ENCODE assay signal across 8 cellular contexts in genomic region chr6:157990321-157991066, GRCh38. TPM values are rescaled to one million over a fixed set of nuclear protein-coding genes. Genes with fewer than 3 reads are reported as not detected.
DNase-seq lines count a peak whose midpoint lies in the region; ATAC-seq and TF ChIP-seq lines count a peak whose summit lies in the region.

No MANE protein-coding gene starts in this region.

- H3K9me3 Mint-ChIP-seq in activated CD4-positive, alpha-beta T cell treated with anti-CD3 and anti-CD28 coated beads for 36 hours (ENCODE audit: low read depth) = no peaks in the 10 kb centered on the region
- H3K9me3 Mint-ChIP-seq in T-cell = no peaks in the 10 kb centered on the region
- no peaks in the 10 kb centered on the region for H3K9me3 Mint-ChIP-seq in stimulated activated naive CD8-positive, alpha-beta T cell treated with anti-CD3 and anti-CD28 coated beads, Interleukin-15, amount 100 ng/mL, for 72 hours

- peak; percentile 68 for DNase-seq in activated CD4-positive, alpha-beta T cell treated with anti-CD3 and anti-CD28 coated beads for 36 hours
- DNase-seq in activated CD4-positive, alpha-beta T cell treated with anti-CD3 and anti-CD28 coated beads for 1 hour = no peak
- DNase-seq in T-cell = peak in 19 of 34 experiments; percentile 10 to 51 (median 31)
- peak in 1 of 2 donors; percentile 33 for DNase-seq in fibroblast of lung (ENCODE audit: low read depth in 2 of 2)
- DNase-seq in stimulated activated naive CD8-positive, alpha-beta T cell treated with anti-CD3 and anti-CD28 coated beads, Interleukin-15, amount 100 ng/mL, for 72 hours = peak in 1 of 2 donors; percentile 43
- DNase-seq in NCI-H1436 treated with DMSO at 0.1 percent for 48 hours (lab: John Stamatoyannopoulos, UW) = no peak
- no peak for DNase-seq in SW 1271 (lab: John Stamatoyannopoulos, UW)

- H3K27ac ChIP-seq in fibroblast of lung (ENCODE audit: insufficient read depth, low read length) = no peak overlapping the region

- peak overlapping the region; percentile 58 for H3K4me3 Mint-ChIP-seq in activated CD4-positive, alpha-beta T cell treated with anti-CD3 and anti-CD28 coated beads for 36 hours
- H3K4me3 Mint-ChIP-seq in T-cell = peak overlapping the region; percentile 75 to 82 (median 76)
- H3K4me3 Mint-ChIP-seq in stimulated activated naive CD8-positive, alpha-beta T cell treated with anti-CD3 and anti-CD28 coated beads, Interleukin-15, amount 100 ng/mL, for 72 hours = peak overlapping the region; percentile 72 to 77

- peak overlapping the region; percentile 77 for H3K27ac Mint-ChIP-seq in activated CD4-positive, alpha-beta T cell treated with anti-CD3 and anti-CD28 coated beads for 36 hours
- peak overlapping the region; percentile 94 to 96 for H3K27ac Mint-ChIP-seq in T-cell
- peak overlapping the region; percentile 8 to 89 for H3K27ac Mint-ChIP-seq in stimulated activated naive CD8-positive, alpha-beta T cell treated with anti-CD3 and anti-CD28 coated beads, Interleukin-15, amount 100 ng/mL, for 72 hours

- peaks cover 2% of the 10 kb centered on the region for H3K36me3 Mint-ChIP-seq in activated CD4-positive, alpha-beta T cell treated with anti-CD3 and anti-CD28 coated beads for 36 hours (ENCODE audit: low read depth)
- peaks cover 3% of the 10 kb centered on the region for H3K36me3 Mint-ChIP-seq in T-cell

- no peaks in the 10 kb centered on the region for H3K9me3 ChIP-seq in fibroblast of lung (ENCODE audit: control insufficient read depth, insufficient read depth, low read depth, low read length)

- peaks cover 2% of the 10 kb centered on the region for H3K36me3 ChIP-seq in fibroblast of lung (ENCODE audit: control insufficient read depth, insufficient read depth, low read length)

- no peaks in the 10 kb centered on the region for H3K27me3 ChIP-seq in fibroblast of lung (ENCODE audit: control insufficient read depth, insufficient read depth, low read length)

- no peak for TF ChIP-seq CTCF in fibroblast of lung (conservative IDR thresholded peaks at IDR 0.05 in 1 of 2, IDR thresholded peaks at IDR 0.05 in 1 of 2; ENCODE audit: low read depth in 1 of 2, low read length in 2 of 2)

- CTCF ChIA-PET in activated CD4-positive, alpha-beta T cell treated with anti-CD3 and anti-CD28 coated beads for 36 hours (lab: Charles Lee) = interaction anchor here (0.5 to 1.6 kb wide), 10 partner anchors 10 to 87 kb away, joined by 3 to 6 read pairs (median 3); no protein-coding TSS in a partner anchor
- CTCF ChIA-PET in T-cell (lab: Charles Lee) = no interaction called here

- H3K4me1 ChIP-seq in fibroblast of lung (ENCODE audit: control insufficient read depth, extremely low read depth, insufficient read depth, low read length) = peaks cover 18% of the 10 kb centered on the region

- H3K27me3 Mint-ChIP-seq in activated CD4-positive, alpha-beta T cell treated with anti-CD3 and anti-CD28 coated beads for 36 hours = no peaks in the 10 kb centered on the region
- no peaks in the 10 kb centered on the region for H3K27me3 Mint-ChIP-seq in T-cell
- no peaks in the 10 kb centered on the region for H3K27me3 Mint-ChIP-seq in stimulated activated naive CD8-positive, alpha-beta T cell treated with anti-CD3 and anti-CD28 coated beads, Interleukin-15, amount 100 ng/mL, for 72 hours

- peak overlapping the region; percentile 15 for H3K4me2 ChIP-seq in fibroblast of lung (ENCODE audit: extremely low read depth, insufficient read depth, low read length)

- H3K9ac ChIP-seq in fibroblast of lung (ENCODE audit: insufficient read depth, low read length) = no peak overlapping the region

- peaks cover 93% of the 10 kb centered on the region for H3K79me2 ChIP-seq in fibroblast of lung (ENCODE audit: control insufficient read depth, insufficient read depth, low read length)

- H2AFZ ChIP-seq in fibroblast of lung (ENCODE audit: low read length) = no peak overlapping the region

- ATAC-seq in activated CD4-positive, alpha-beta T cell treated with anti-CD3 and anti-CD28 coated beads for 36 hours = peak; percentile 83
- peak; percentile 80 to 84 (median 82) for ATAC-seq in T-cell (replicated peaks in 1 of 4)
- peak; percentile 84 for ATAC-seq in stimulated activated naive CD8-positive, alpha-beta T cell treated with anti-CD3 and anti-CD28 coated beads, Interleukin-15, amount 100 ng/mL, for 72 hours
- ATAC-seq in GM19455 (IDR thresholded peaks at IDR 0.05; ENCODE audit: unreplicated experiment) = no peak

- POLR2A ChIA-PET in activated CD4-positive, alpha-beta T cell treated with anti-CD3 and anti-CD28 coated beads for 36 hours (lab: Charles Lee) = interaction anchor here (0.8 to 1.0 kb wide), 3 partner anchors 11 to 67 kb away, joined by 3 to 7 read pairs (median 4); no protein-coding TSS in a partner anchor
- POLR2A ChIA-PET in T-cell (lab: Charles Lee) = no interaction called here

- no peak overlapping the region for H3K4me3 ChIP-seq in fibroblast of lung (replicated peaks in 1 of 4; ENCODE audit: control extremely low read depth in 1 of 4, insufficient read depth in 1 of 4, low read depth in 3 of 4, low read length in 4 of 4)

- H3K4me1 Mint-ChIP-seq in activated CD4-positive, alpha-beta T cell treated with anti-CD3 and anti-CD28 coated beads for 36 hours = peaks cover 53% of the 10 kb centered on the region
- H3K4me1 Mint-ChIP-seq in T-cell = peaks cover 59 to 67% (median 66%) of the 10 kb centered on the region in 3 donors
- peaks cover 76% of the 10 kb centered on the region for H3K4me1 Mint-ChIP-seq in stimulated activated naive CD8-positive, alpha-beta T cell treated with anti-CD3 and anti-CD28 coated beads, Interleukin-15, amount 100 ng/mL, for 72 hours

- intact Hi-C loops in activated CD4-positive, alpha-beta T cell treated with anti-CD3 and anti-CD28 coated beads for 36 hours (cut with DNase I, micrococcal nuclease) = no loop called here

- H4K20me1 ChIP-seq in fibroblast of lung (ENCODE audit: control insufficient read depth, extremely low read depth, insufficient read depth, low read length) = no peaks in the 10 kb centered on the region

RNA-seq across cellular contexts. Expression of gene SYNJ2, which starts 8.8 kb away (rescaled TPM):
- 10 to 100 TPM; 28.6 to 30.1 TPM for total RNA-seq in activated CD4-positive, alpha-beta T cell treated with anti-CD3 and anti-CD28 coated beads for 36 hours
- 10 to 100 TPM; 20.0 to 37.0 (median 22.3) TPM for total RNA-seq in T-cell
- 43.4 and 57.3 TPM in 2 replicates for total RNA-seq in fibroblast of lung
- polyA plus RNA-seq in fibroblast of lung = 23.5 and 41.3 TPM in 2 replicates
- polyA plus RNA-seq in fibroblast of lung (2012) = 18.1 and 31.8 TPM in 2 replicates
- 51.7 and 102 TPM in 2 replicates for polyA minus RNA-seq in fibroblast of lung (ENCODE audit: low replicate concordance)

Comparison
In these comparisons a context has a peak if more than half of its experiments do, and no peak if none do; other contexts are left out.
1. DNase-seq: peak in activated CD4-positive, alpha-beta T cell treated with anti-CD3 and anti-CD28 coated beads for 36 hours (single experiment) and T-cell (19 of 34); none in activated CD4-positive, alpha-beta T cell treated with anti-CD3 and anti-CD28 coated beads for 1 hour (single experiment), NCI-H1436 treated with DMSO at 0.1 percent for 48 hours (single experiment) and SW 1271 (0 of 2).
2. Peak in every context shown above with its lines, with median percentiles within 50 percentile points of each other: H3K27ac Mint-ChIP-seq and H3K4me3 Mint-ChIP-seq.